ENCODE assay signal across 1 cellular context in genomic region chr6:33706136-33706725, GRCh38.
TF ChIP-seq lines count a peak whose summit lies in the region.

No MANE protein-coding gene starts in this region.

TF ChIP-seq in WTC11, 78 proteins besides CTCF, POLR2A, EP300 and RAD21 (continued from another document):
- no peak for TF ChIP-seq ATF2 (CRISPR knock-in tag; IDR thresholded peaks at IDR 0.05; ENCODE audit: borderline replicate concordance, low read depth)
- no peak for TF ChIP-seq CDX4 (CRISPR knock-in tag; IDR thresholded peaks at IDR 0.05; ENCODE audit: borderline replicate concordance)
- TF ChIP-seq ZMAT4 (CRISPR knock-in tag; IDR thresholded peaks at IDR 0.05), result no peak
- no peak for TF ChIP-seq ZNF232 (CRISPR knock-in tag; IDR thresholded peaks at IDR 0.05)
- TF ChIP-seq ZNF263 (CRISPR knock-in tag; IDR thresholded peaks at IDR 0.05; ENCODE audit: low read depth), result no peak
- TF ChIP-seq TP53 (CRISPR knock-in tag; IDR thresholded peaks at IDR 0.05), result no peak
- TF ChIP-seq ZNF423 (CRISPR knock-in tag; IDR thresholded peaks at IDR 0.05), result no peak
- no peak for TF ChIP-seq GTF2I (CRISPR knock-in tag; conservative IDR thresholded peaks at IDR 0.05)
- TF ChIP-seq ZNF425 (CRISPR knock-in tag; conservative IDR thresholded peaks at IDR 0.05), result no peak
